2 cellular contexts compared by ENCODE assay signal in the genomic region with DNA sequence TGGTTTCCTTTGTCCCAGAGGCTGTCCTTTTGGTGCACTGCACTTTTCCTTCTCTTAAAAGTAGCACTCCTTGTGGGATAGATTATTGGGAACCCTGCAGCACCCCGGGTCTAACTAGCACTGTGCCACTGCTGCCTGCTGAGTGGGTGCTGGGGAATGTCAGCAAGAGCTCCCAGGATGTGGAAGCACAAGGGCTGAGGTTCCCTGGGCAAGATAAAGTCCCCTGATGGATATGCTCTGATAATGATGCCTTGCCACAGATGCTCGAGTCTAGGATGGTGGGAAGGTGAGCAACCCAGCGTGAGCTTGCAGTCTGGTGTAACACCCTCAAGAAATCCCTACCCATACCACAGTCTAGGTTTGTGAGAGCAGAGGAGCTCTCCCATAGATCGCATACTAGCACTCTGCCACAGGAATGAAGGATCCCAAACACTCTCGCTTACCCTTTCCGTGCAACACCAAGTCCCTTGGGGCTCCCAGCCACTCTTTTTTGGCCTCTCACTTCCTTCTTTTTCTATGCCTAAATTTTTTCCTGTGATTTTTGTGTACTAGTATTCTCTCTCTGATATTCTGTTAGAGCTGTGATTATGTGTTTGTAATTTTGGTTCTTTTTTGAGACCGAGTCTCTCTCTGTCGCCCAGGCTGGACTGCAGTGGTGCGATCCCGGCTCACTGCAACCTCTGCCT.
TF ChIP-seq lines count a peak whose summit lies in the region.

No MANE protein-coding gene starts in this region.

TF ChIP-seq in SK-N-SH treated with all-trans-retinoic acid at 6 μM for 48 hours, 23 proteins besides CTCF, POLR2A, EP300 and RAD21 (continued from another document):
- TF ChIP-seq ZFP3 (CRISPR knock-in tag; IDR thresholded peaks at IDR 0.05) (no peak), RARB (CRISPR knock-in tag; IDR thresholded peaks at IDR 0.05) (no peak), ZNF8 (CRISPR knock-in tag; IDR thresholded peaks at IDR 0.05) (no peak), OSR1 (CRISPR knock-in tag; IDR thresholded peaks at IDR 0.05) (no peak), ZFP30 (CRISPR knock-in tag; IDR thresholded peaks at IDR 0.05) (no peak), ARNTL (CRISPR knock-in tag; IDR thresholded peaks at IDR 0.05; ENCODE audit: borderline replicate concordance, low read depth) (no peak)

TF ChIP-seq in SK-N-SH, 30 proteins besides CTCF, POLR2A, EP300 and RAD21:
- TF ChIP-seq FOXJ3 (CRISPR knock-in tag; IDR thresholded peaks at IDR 0.05) (no peak), NRF1 (IDR thresholded peaks at IDR 0.05; ENCODE audit: low read depth, low read length) (no peak), ELF1 (IDR thresholded peaks at IDR 0.05) (no peak), YY1 (IDR thresholded peaks at IDR 0.05; ENCODE audit: low read depth) (no peak), RCOR1 (IDR thresholded peaks at IDR 0.05; ENCODE audit: low read length) (no peak), FOSL2 (IDR thresholded peaks at IDR 0.05; ENCODE audit: borderline replicate concordance, low read depth) (no peak)
- TF ChIP-seq, protein P1, sequence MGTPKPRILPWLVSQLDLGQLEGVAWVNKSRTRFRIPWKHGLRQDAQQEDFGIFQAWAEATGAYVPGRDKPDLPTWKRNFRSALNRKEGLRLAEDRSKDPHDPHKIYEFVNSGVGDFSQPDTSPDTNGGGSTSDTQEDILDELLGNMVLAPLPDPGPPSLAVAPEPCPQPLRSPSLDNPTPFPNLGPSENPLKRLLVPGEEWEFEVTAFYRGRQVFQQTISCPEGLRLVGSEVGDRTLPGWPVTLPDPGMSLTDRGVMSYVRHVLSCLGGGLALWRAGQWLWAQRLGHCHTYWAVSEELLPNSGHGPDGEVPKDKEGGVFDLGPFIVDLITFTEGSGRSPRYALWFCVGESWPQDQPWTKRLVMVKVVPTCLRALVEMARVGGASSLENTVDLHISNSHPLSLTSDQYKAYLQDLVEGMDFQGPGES (IDR thresholded peaks at IDR 0.05; ENCODE audit: low read depth, low read length) = no peak
- TF ChIP-seq, protein P2, sequence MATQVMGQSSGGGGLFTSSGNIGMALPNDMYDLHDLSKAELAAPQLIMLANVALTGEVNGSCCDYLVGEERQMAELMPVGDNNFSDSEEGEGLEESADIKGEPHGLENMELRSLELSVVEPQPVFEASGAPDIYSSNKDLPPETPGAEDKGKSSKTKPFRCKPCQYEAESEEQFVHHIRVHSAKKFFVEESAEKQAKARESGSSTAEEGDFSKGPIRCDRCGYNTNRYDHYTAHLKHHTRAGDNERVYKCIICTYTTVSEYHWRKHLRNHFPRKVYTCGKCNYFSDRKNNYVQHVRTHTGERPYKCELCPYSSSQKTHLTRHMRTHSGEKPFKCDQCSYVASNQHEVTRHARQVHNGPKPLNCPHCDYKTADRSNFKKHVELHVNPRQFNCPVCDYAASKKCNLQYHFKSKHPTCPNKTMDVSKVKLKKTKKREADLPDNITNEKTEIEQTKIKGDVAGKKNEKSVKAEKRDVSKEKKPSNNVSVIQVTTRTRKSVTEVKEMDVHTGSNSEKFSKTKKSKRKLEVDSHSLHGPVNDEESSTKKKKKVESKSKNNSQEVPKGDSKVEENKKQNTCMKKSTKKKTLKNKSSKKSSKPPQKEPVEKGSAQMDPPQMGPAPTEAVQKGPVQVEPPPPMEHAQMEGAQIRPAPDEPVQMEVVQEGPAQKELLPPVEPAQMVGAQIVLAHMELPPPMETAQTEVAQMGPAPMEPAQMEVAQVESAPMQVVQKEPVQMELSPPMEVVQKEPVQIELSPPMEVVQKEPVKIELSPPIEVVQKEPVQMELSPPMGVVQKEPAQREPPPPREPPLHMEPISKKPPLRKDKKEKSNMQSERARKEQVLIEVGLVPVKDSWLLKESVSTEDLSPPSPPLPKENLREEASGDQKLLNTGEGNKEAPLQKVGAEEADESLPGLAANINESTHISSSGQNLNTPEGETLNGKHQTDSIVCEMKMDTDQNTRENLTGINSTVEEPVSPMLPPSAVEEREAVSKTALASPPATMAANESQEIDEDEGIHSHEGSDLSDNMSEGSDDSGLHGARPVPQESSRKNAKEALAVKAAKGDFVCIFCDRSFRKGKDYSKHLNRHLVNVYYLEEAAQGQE (IDR thresholded peaks at IDR 0.05; ENCODE audit: low read depth, low read length) = no peak
